ENCODE assay signal across 19 cellular contexts in genomic region chr16:56480776-56481467, GRCh38. TPM values are rescaled to one million over a fixed set of nuclear protein-coding genes. Genes with fewer than 3 reads are reported as not detected.
A peak's percentile ranks its signal among the peaks of the same experiment; 100 is the strongest.
DNase-seq lines count a peak whose midpoint lies in the region; ATAC-seq lines count a peak whose summit lies in the region.
"Had no signal": no experiment of that assay in that cellular context is flagged by ENCODE, and none has a peak within 500 bp of the region (broad histone marks: within the 10 kb centered on the region; RNA-seq: fewer than 3 reads in every experiment).

No MANE protein-coding gene starts in this region.

- ATAC-seq in activated naive CD4-positive, alpha-beta T cell treated with anti-CD3 and anti-CD28 coated beads, Interleukin-2, amount 50 U/mL, for 72 hours = no peak
- ATAC-seq: activated CD4-positive, CD25-positive, alpha-beta regulatory T cell treated with anti-CD3 and anti-CD28 coated beads, Interleukin-2, amount 50 U/mL, for 24 hours; lower lobe of right lung had no signal

- peak overlapping the region; percentile 59 for H3K27ac Mint-ChIP-seq in activated naive CD4-positive, alpha-beta T cell treated with anti-CD3 and anti-CD28 coated beads, Interleukin-2, amount 50 U/mL, for 24 hours
- peak overlapping the region in 1 of 2 donors; percentile 85 for H3K27ac Mint-ChIP-seq in activated naive CD4-positive, alpha-beta T cell treated with anti-CD3 and anti-CD28 coated beads, Interleukin-2, amount 50 U/mL, for 72 hours

- H3K36me3 Mint-ChIP-seq in activated naive CD4-positive, alpha-beta T cell treated with anti-CD3 and anti-CD28 coated beads, Interleukin-2, amount 50 U/mL, for 24 hours = peaks cover 20% of the 10 kb centered on the region
- peaks cover 3 to 9% of the 10 kb centered on the region in 2 donors for H3K36me3 Mint-ChIP-seq in activated naive CD4-positive, alpha-beta T cell treated with anti-CD3 and anti-CD28 coated beads, Interleukin-2, amount 50 U/mL, for 72 hours

- peaks cover 16% of the 10 kb centered on the region for H3K4me1 Mint-ChIP-seq in activated naive CD4-positive, alpha-beta T cell treated with anti-CD3 and anti-CD28 coated beads, Interleukin-2, amount 50 U/mL, for 24 hours
- H3K4me1 Mint-ChIP-seq: naive B cell had no signal

- DNase-seq in activated naive CD4-positive, alpha-beta T cell treated with anti-CD3 and anti-CD28 coated beads, Interleukin-2, amount 50 U/mL, for 72 hours (ENCODE audit: low spot score in 2 of 2) = no peak
- DNase-seq in NCI-H82 treated with DMSO at 0.1 percent for 48 hours (lab: John Stamatoyannopoulos, UW; ENCODE audit: unreplicated experiment) = peak; percentile 98
- peak in 22 of 42 donors; percentile 15 to 71 (median 44) for DNase-seq in head of caudate nucleus
- peak; percentile 40 for DNase-seq in superior temporal gyrus (ENCODE audit: extremely low spot score)
- no peak for DNase-seq in NCI-H2081 (lab: John Stamatoyannopoulos, UW)
- no peak for DNase-seq in OCI-M2 (lab: John Stamatoyannopoulos, UW; ENCODE audit: unreplicated experiment)
- no peak for DNase-seq in activated CD4-positive, CD25-positive, alpha-beta regulatory T cell treated with anti-CD3 and anti-CD28 coated beads, Interleukin-2, amount 50 U/mL, for 72 hours
- DNase-seq: activated naive CD4-positive, alpha-beta T cell treated with anti-CD3 and anti-CD28 coated beads, Interleukin-2, amount 50 U/mL, for 16 hours; dermis blood vessel endothelial cell; lower lobe of right lung; naive B cell; NCI-H1930; NCI-H526 treated with DMSO at 0.1 percent for 48 hours; Peyer's patch; stimulated activated CD4-positive, alpha-beta T cell treated with anti-CD3 and anti-CD28 coated beads, Interleukin-15, amount 100 ng/mL, for 24 hours; stomach; T-helper 9 cell had no signal

- no peak overlapping the region for H3K4me3 Mint-ChIP-seq in activated naive CD4-positive, alpha-beta T cell treated with anti-CD3 and anti-CD28 coated beads, Interleukin-2, amount 50 U/mL, for 24 hours
- H3K4me3 Mint-ChIP-seq: naive B cell had no signal

- H3K9me3 Mint-ChIP-seq in activated naive CD4-positive, alpha-beta T cell treated with anti-CD3 and anti-CD28 coated beads, Interleukin-2, amount 50 U/mL, for 24 hours = no peaks in the 10 kb centered on the region
- H3K9me3 Mint-ChIP-seq in activated naive CD4-positive, alpha-beta T cell treated with anti-CD3 and anti-CD28 coated beads, Interleukin-2, amount 50 U/mL, for 72 hours = no peaks in the 10 kb centered on the region
- H3K9me3 Mint-ChIP-seq: naive B cell had no signal

- intact Hi-C loops in head of caudate nucleus (cut with DNase I) = no loop called here

- no peaks in the 10 kb centered on the region for H3K27me3 Mint-ChIP-seq in activated naive CD4-positive, alpha-beta T cell treated with anti-CD3 and anti-CD28 coated beads, Interleukin-2, amount 50 U/mL, for 24 hours
- H3K27me3 Mint-ChIP-seq: naive B cell had no signal

RNA-seq across cellular contexts. Expression of gene OGFOD1, which starts 29.6 kb away (rescaled TPM):
- total RNA-seq in activated naive CD4-positive, alpha-beta T cell treated with anti-CD3 and anti-CD28 coated beads, Interleukin-2, amount 50 U/mL, for 72 hours = 10 to 100 TPM; 45.0 to 50.9 TPM

RNA-seq across cellular contexts. Expression of gene NUDT21, which starts 29.8 kb away (rescaled TPM):
- total RNA-seq in activated naive CD4-positive, alpha-beta T cell treated with anti-CD3 and anti-CD28 coated beads, Interleukin-2, amount 50 U/mL, for 72 hours = 100 to 1,000 TPM; 308 to 362 TPM

RNA-seq across cellular contexts. Expression of gene BBS2, which starts 38.9 kb away (rescaled TPM):
- total RNA-seq in activated naive CD4-positive, alpha-beta T cell treated with anti-CD3 and anti-CD28 coated beads, Interleukin-2, amount 50 U/mL, for 72 hours = 10 to 100 TPM; 26.2 to 27.1 TPM

RNA-seq across cellular contexts. Expression of gene AMFR, which starts 55.6 kb away (rescaled TPM):
- 10 to 100 TPM; 29.7 to 32.3 TPM for total RNA-seq in activated naive CD4-positive, alpha-beta T cell treated with anti-CD3 and anti-CD28 coated beads, Interleukin-2, amount 50 U/mL, for 72 hours

Comparison
In these comparisons a context has a peak if more than half of its experiments do, and no peak if none do; other contexts are left out.
1. DNase-seq: peak in NCI-H82 treated with DMSO at 0.1 percent for 48 hours (single experiment), head of caudate nucleus (22 of 42) and superior temporal gyrus (single experiment); none in activated naive CD4-positive, alpha-beta T cell treated with anti-CD3 and anti-CD28 coated beads, Interleukin-2, amount 50 U/mL, for 72 hours (0 of 2), NCI-H2081 (0 of 2), OCI-M2 (single experiment) and activated CD4-positive, CD25-positive, alpha-beta regulatory T cell treated with anti-CD3 and anti-CD28 coated beads, Interleukin-2, amount 50 U/mL, for 72 hours (single experiment).